In the genomic region with DNA sequence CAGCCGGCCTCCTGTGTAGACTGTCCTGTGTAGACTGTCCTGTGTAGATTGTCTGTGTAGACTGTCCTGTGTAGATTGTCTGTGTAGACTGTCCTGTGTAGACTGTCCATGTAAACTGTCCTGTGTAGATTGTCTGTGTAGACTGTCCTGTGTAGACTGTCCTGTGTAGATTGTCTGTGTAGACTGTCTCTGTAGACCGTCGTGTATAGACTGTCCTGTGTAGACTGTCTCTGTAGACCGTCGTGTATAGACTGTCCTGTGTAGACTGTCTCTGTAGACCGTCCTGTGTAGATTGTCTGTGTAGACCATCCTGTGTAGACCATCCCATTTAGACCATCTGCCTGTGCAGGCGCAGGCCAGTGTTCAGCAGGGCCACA, we compare ENCODE assay signal across 7 cellular contexts. TPM values are rescaled to one million over a fixed set of nuclear protein-coding genes. Genes with fewer than 3 reads are reported as not detected.
DNase-seq lines count a peak whose midpoint lies in the region; ATAC-seq and TF ChIP-seq lines count a peak whose summit lies in the region.
"Not testable (repeated sequence)": the region's sequence is repeated elsewhere in the genome, so short reads cannot be mapped to it uniquely, and the experiment has no call there.

No MANE protein-coding gene starts in this region.

- H3K36me3 Mint-ChIP-seq in CD4-positive, alpha-beta memory T cell, result peaks cover 45 to 90% of the 10 kb centered on the region in 2 donors
- H3K36me3 Mint-ChIP-seq in activated CD4-positive, alpha-beta T cell treated with anti-CD3 and anti-CD28 coated beads for 36 hours (ENCODE audit: low read depth), result peaks cover 79% of the 10 kb centered on the region
- peaks cover 66% of the 10 kb centered on the region for H3K36me3 Mint-ChIP-seq in activated naive CD4-positive, alpha-beta T cell treated with anti-CD3 and anti-CD28 coated beads, Interleukin-2, amount 10 ng/mL, durations not matched to agents 7 days and 5 days
- H3K36me3 Mint-ChIP-seq in central memory CD8-positive, alpha-beta T cell (ENCODE audit: insufficient read depth), result peaks cover 50% of the 10 kb centered on the region
- peaks cover 38% of the 10 kb centered on the region for H3K36me3 Mint-ChIP-seq in memory B cell

- H3K9me3 Mint-ChIP-seq in CD4-positive, alpha-beta memory T cell; activated CD4-positive, alpha-beta T cell treated with anti-CD3 and anti-CD28 coated beads for 36 hours (ENCODE audit: low read depth); activated naive CD4-positive, alpha-beta T cell treated with anti-CD3 and anti-CD28 coated beads, Interleukin-2, amount 10 ng/mL, durations not matched to agents 7 days and 5 days; central memory CD8-positive, alpha-beta T cell; memory B cell: not testable (repeated sequence)

- not testable (repeated sequence) for TF ChIP-seq CTCF in KMS-11 (conservative IDR thresholded peaks at IDR 0.05; ENCODE audit: low read depth, low read length)

- peak overlapping the region in 4 of 8 donors; percentile 4 to 29 (median 26) for H3K4me3 Mint-ChIP-seq in CD4-positive, alpha-beta memory T cell
- H3K4me3 Mint-ChIP-seq in activated CD4-positive, alpha-beta T cell treated with anti-CD3 and anti-CD28 coated beads for 36 hours; activated naive CD4-positive, alpha-beta T cell treated with anti-CD3 and anti-CD28 coated beads, Interleukin-2, amount 10 ng/mL, durations not matched to agents 7 days and 5 days; central memory CD8-positive, alpha-beta T cell; memory B cell: not testable (repeated sequence)

- not testable (repeated sequence) for ATAC-seq in activated CD4-positive, alpha-beta T cell treated with anti-CD3 and anti-CD28 coated beads for 36 hours; central memory CD8-positive, alpha-beta T cell (replicated peaks; ENCODE audit: extremely low read depth, poor library complexity, severe bottlenecking); memory B cell (ENCODE audit: low read depth)

- not testable (repeated sequence) for DNase-seq in CD4-positive, alpha-beta memory T cell; activated CD4-positive, alpha-beta T cell treated with anti-CD3 and anti-CD28 coated beads for 36 hours; activated naive CD4-positive, alpha-beta T cell treated with anti-CD3 and anti-CD28 coated beads, Interleukin-2, amount 10 ng/mL, durations not matched to agents 7 days and 5 days; central memory CD8-positive, alpha-beta T cell (ENCODE audit: low spot score in 2 of 2); memory B cell (ENCODE audit: low spot score in 2 of 2)

- not testable (repeated sequence) for H3K4me3 ChIP-seq in CD4-positive, alpha-beta memory T cell (ENCODE audit: low read length in 2 of 2); KMS-11 (IDR thresholded peaks at IDR 0.05; ENCODE audit: insufficient read depth, low read depth, low read length); skeletal muscle tissue (ENCODE audit: low read length in 3 of 3)

- peak overlapping the region; percentile 16; the same call in 1 of the 2 replicates for H3K4me2 ChIP-seq in KMS-11

- not testable (repeated sequence) for H3K9ac ChIP-seq in KMS-11; skeletal muscle tissue (ENCODE audit: low read depth in 1 of 3, low read length in 3 of 3)

- not testable (repeated sequence) for H3K79me2 ChIP-seq in KMS-11 (ENCODE audit: insufficient read depth, low read depth)

- H3K9me3 ChIP-seq in CD4-positive, alpha-beta memory T cell (ENCODE audit: control insufficient read depth in 1 of 2, low read length in 2 of 2); skeletal muscle tissue (ENCODE audit: control insufficient read depth in 3 of 3, low read length in 3 of 3): not testable (repeated sequence)

- not testable (repeated sequence) for H3K27me3 Mint-ChIP-seq in CD4-positive, alpha-beta memory T cell; activated CD4-positive, alpha-beta T cell treated with anti-CD3 and anti-CD28 coated beads for 36 hours; activated naive CD4-positive, alpha-beta T cell treated with anti-CD3 and anti-CD28 coated beads, Interleukin-2, amount 10 ng/mL, durations not matched to agents 7 days and 5 days; central memory CD8-positive, alpha-beta T cell; memory B cell

- peaks cover 39 to 88% (median 65%) of the 10 kb centered on the region in 4 donors for H3K4me1 Mint-ChIP-seq in CD4-positive, alpha-beta memory T cell
- peaks cover 86% of the 10 kb centered on the region for H3K4me1 Mint-ChIP-seq in activated CD4-positive, alpha-beta T cell treated with anti-CD3 and anti-CD28 coated beads for 36 hours
- H3K4me1 Mint-ChIP-seq in activated naive CD4-positive, alpha-beta T cell treated with anti-CD3 and anti-CD28 coated beads, Interleukin-2, amount 10 ng/mL, durations not matched to agents 7 days and 5 days, result peaks cover 64% of the 10 kb centered on the region
- peaks cover 67% of the 10 kb centered on the region for H3K4me1 Mint-ChIP-seq in central memory CD8-positive, alpha-beta T cell
- H3K4me1 Mint-ChIP-seq in memory B cell, result peaks cover 47% of the 10 kb centered on the region

- H4K20me1 ChIP-seq in KMS-11 (ENCODE audit: insufficient read depth), result not testable (repeated sequence)

- peaks cover 58% of the 10 kb centered on the region for H3K36me3 ChIP-seq in CD4-positive, alpha-beta memory T cell (ENCODE audit: insufficient read depth, low read length)
- not testable (repeated sequence) for H3K36me3 ChIP-seq in KMS-11 (ENCODE audit: insufficient read depth)
- peaks cover 13 to 35% (median 18%) of the 10 kb centered on the region in 3 donors for H3K36me3 ChIP-seq in skeletal muscle tissue (ENCODE audit: control insufficient read depth in 3 of 3, insufficient read depth in 3 of 3, low read length in 3 of 3)

- peak overlapping the region in 6 of 7 donors; percentile 45 to 87 (median 78) for H3K27ac Mint-ChIP-seq in CD4-positive, alpha-beta memory T cell
- peak overlapping the region; percentile 77 for H3K27ac Mint-ChIP-seq in activated CD4-positive, alpha-beta T cell treated with anti-CD3 and anti-CD28 coated beads for 36 hours
- H3K27ac Mint-ChIP-seq in activated naive CD4-positive, alpha-beta T cell treated with anti-CD3 and anti-CD28 coated beads, Interleukin-2, amount 10 ng/mL, durations not matched to agents 7 days and 5 days, result peak overlapping the region; percentile 94
- H3K27ac Mint-ChIP-seq in central memory CD8-positive, alpha-beta T cell (ENCODE audit: low read depth), result peak overlapping the region; percentile 67
- H3K27ac Mint-ChIP-seq in memory B cell, result peak overlapping the region; percentile 90

- CTCF ChIA-PET in CD4-positive, alpha-beta memory T cell (lab: Charles Lee; ENCODE audit: partially characterized antibody), result interaction anchor here (1.0 to 16.4 kb wide), 5 partner anchors 50 to 90 kb away, joined by 3 to 244 read pairs (median 5); no protein-coding TSS in a partner anchor
- CTCF ChIA-PET in activated CD4-positive, alpha-beta T cell treated with anti-CD3 and anti-CD28 coated beads for 36 hours (lab: Charles Lee), result interaction anchor here (1.3 to 3.7 kb wide), 5 partner anchors 8 to 105 kb away, joined by 5 to 19 read pairs (median 13); partner anchors contain the start of gene PTPN1
- CTCF ChIA-PET in activated naive CD4-positive, alpha-beta T cell treated with anti-CD3 and anti-CD28 coated beads, Interleukin-2, amount 10 ng/mL, durations not matched to agents 7 days and 5 days (lab: Charles Lee), result interaction anchor here (1.0 to 15.3 kb wide), 4 partner anchors 50 to 379 kb away, joined by 3 to 236 read pairs (median 5); partner anchors contain the start of gene CEBPB

- intact Hi-C loops in CD4-positive, alpha-beta memory T cell (cut with micrococcal nuclease), result not testable (repeated sequence)
- intact Hi-C loops in activated CD4-positive, alpha-beta T cell treated with anti-CD3 and anti-CD28 coated beads for 36 hours (cut with DNase I, micrococcal nuclease), result loop anchor here in 1 of 2 experiments (10.0 kb wide), 1 partner anchor 765 kb away; no protein-coding TSS in a partner anchor

- peaks cover 36% of the 10 kb centered on the region for H3K4me1 ChIP-seq in CD4-positive, alpha-beta memory T cell (ENCODE audit: insufficient read depth, low read length)
- H3K4me1 ChIP-seq in KMS-11 (ENCODE audit: low read depth, poor library complexity, severe bottlenecking) (peaks cover 29% of the 10 kb centered on the region), skeletal muscle tissue (ENCODE audit: control insufficient read depth in 3 of 3, insufficient read depth in 3 of 3, low read length in 3 of 3) (peaks cover 39 to 42% (median 41%) of the 10 kb centered on the region in 3 donors)

- not testable (repeated sequence) for H2AFZ ChIP-seq in KMS-11 (ENCODE audit: low read depth)

- H3K27ac ChIP-seq in CD4-positive, alpha-beta memory T cell (ENCODE audit: low read depth, low read length); KMS-11: not testable (repeated sequence)
- peak overlapping the region; percentile 7 for H3K27ac ChIP-seq in skeletal muscle tissue (ENCODE audit: low read depth, low read length)

- POLR2A ChIA-PET in CD4-positive, alpha-beta memory T cell (lab: Charles Lee; ENCODE audit: partially characterized antibody), result interaction anchor here (1.2 to 1.6 kb wide), 2 partner anchors 59 to 86 kb away, joined by 5 read pairs; no protein-coding TSS in a partner anchor
- POLR2A ChIA-PET in activated CD4-positive, alpha-beta T cell treated with anti-CD3 and anti-CD28 coated beads for 36 hours (lab: Charles Lee), result not testable (repeated sequence)

- H3K27me3 ChIP-seq in CD4-positive, alpha-beta memory T cell (ENCODE audit: insufficient read depth, low read length); KMS-11 (ENCODE audit: insufficient read depth, low read depth); skeletal muscle tissue (ENCODE audit: control insufficient read depth in 3 of 3, insufficient read depth in 3 of 3, low read length in 3 of 3): not testable (repeated sequence)

RNA-seq across cellular contexts. Expression of gene PTPN1, which starts 59.3 kb away (rescaled TPM):
- 10 to 100 TPM; 59.5 to 61.5 TPM for total RNA-seq in CD4-positive, alpha-beta memory T cell
- polyA plus RNA-seq in CD4-positive, alpha-beta memory T cell, result 10 to 100 TPM; 21.0 to 41.0 TPM
- 10 to 100 TPM; 79.0 to 92.8 TPM for total RNA-seq in activated CD4-positive, alpha-beta T cell treated with anti-CD3 and anti-CD28 coated beads for 36 hours
- total RNA-seq in skeletal muscle tissue, result 8.4 TPM
